ENCODE assay signal across 1 cellular context in genomic region chr7:25179771-25180591, GRCh38.
TF ChIP-seq lines count a peak whose summit lies in the region.

No MANE protein-coding gene starts in this region.

TF ChIP-seq in HepG2, 621 proteins besides CTCF, POLR2A, EP300 and RAD21 (continued from another document and continues in another):
- TF ChIP-seq ZNF263 (CRISPR knock-in tag; IDR thresholded peaks at IDR 0.05): peak; percentile 48; the same call in 1 of the 2 replicates
- peak; percentile 21; the same call in 1 of the 2 replicates for TF ChIP-seq RXRB (CRISPR knock-in tag; IDR thresholded peaks at IDR 0.05; ENCODE audit: borderline replicate concordance)
- no peak for TF ChIP-seq KDM3A (CRISPR knock-in tag; IDR thresholded peaks at IDR 0.05; ENCODE audit: low read depth)
- peak; percentile 65 for TF ChIP-seq ZFX (CRISPR knock-in tag; IDR thresholded peaks at IDR 0.05; ENCODE audit: low read depth)
- TF ChIP-seq HINFP (CRISPR knock-in tag; IDR thresholded peaks at IDR 0.05; ENCODE audit: low read depth): 0 out of 2 replicates have a peak, but pooled peaks have one; percentile 45
- TF ChIP-seq MAFG (CRISPR knock-in tag; IDR thresholded peaks at IDR 0.05): no peak
- TF ChIP-seq ZNF224 (CRISPR knock-in tag; IDR thresholded peaks at IDR 0.05): no peak
- TF ChIP-seq ZNF576 (CRISPR knock-in tag; IDR thresholded peaks at IDR 0.05): no peak
- TF ChIP-seq EHMT2 (IDR thresholded peaks at IDR 0.05; ENCODE audit: borderline replicate concordance, low read depth, low read length): no peak
- TF ChIP-seq ZBTB44 (CRISPR knock-in tag; IDR thresholded peaks at IDR 0.05): no peak
- TF ChIP-seq HIC2 (CRISPR knock-in tag; IDR thresholded peaks at IDR 0.05; ENCODE audit: low read depth): no peak
- no peak for TF ChIP-seq ZNF17 (CRISPR knock-in tag; IDR thresholded peaks at IDR 0.05)
- peak; percentile 63; the same call in 1 of the 2 replicates for TF ChIP-seq YEATS4 (CRISPR knock-in tag; IDR thresholded peaks at IDR 0.05; ENCODE audit: borderline replicate concordance)
- TF ChIP-seq GZF1 (CRISPR knock-in tag; IDR thresholded peaks at IDR 0.05): no peak
- TF ChIP-seq STAG1 (CRISPR knock-in tag; IDR thresholded peaks at IDR 0.05): peak; percentile 54
- no peak for TF ChIP-seq NFIB (CRISPR knock-in tag; IDR thresholded peaks at IDR 0.05; ENCODE audit: borderline replicate concordance)
- no peak for TF ChIP-seq ZNF850 (CRISPR knock-in tag; conservative IDR thresholded peaks at IDR 0.05)
- peak; percentile 68 for TF ChIP-seq POLR2G (IDR thresholded peaks at IDR 0.05; ENCODE audit: low read depth, low read length)
- TF ChIP-seq AFF4 (CRISPR knock-in tag; IDR thresholded peaks at IDR 0.05): no peak
- TF ChIP-seq ZBTB42 (CRISPR knock-in tag; IDR thresholded peaks at IDR 0.05): no peak
- TF ChIP-seq SALL1 (CRISPR knock-in tag; IDR thresholded peaks at IDR 0.05): no peak
- TF ChIP-seq ZNF512B (CRISPR knock-in tag; IDR thresholded peaks at IDR 0.05; ENCODE audit: borderline replicate concordance): no peak
- TF ChIP-seq FOSL2 (CRISPR knock-in tag; IDR thresholded peaks at IDR 0.05): peak; percentile 37; the same call in 1 of the 2 replicates
- TF ChIP-seq ZNF891 (CRISPR knock-in tag; IDR thresholded peaks at IDR 0.05): no peak
- no peak for TF ChIP-seq RAD51 (IDR thresholded peaks at IDR 0.05; ENCODE audit: borderline replicate concordance)
- TF ChIP-seq SPEN (CRISPR knock-in tag; IDR thresholded peaks at IDR 0.05; ENCODE audit: low read depth): peak; percentile 48; the same call in 1 of the 2 replicates
- TF ChIP-seq KLF9 (CRISPR knock-in tag; IDR thresholded peaks at IDR 0.05; ENCODE audit: low read depth): no peak
- TF ChIP-seq PHF5A (CRISPR knock-in tag; IDR thresholded peaks at IDR 0.05; ENCODE audit: low read depth, unreplicated experiment): no peak
- no peak for TF ChIP-seq ZNF326 (CRISPR knock-in tag; IDR thresholded peaks at IDR 0.05; ENCODE audit: borderline replicate concordance)
- no peak for TF ChIP-seq ATF2 (CRISPR knock-in tag; IDR thresholded peaks at IDR 0.05)
- TF ChIP-seq THAP11 (CRISPR knock-in tag; IDR thresholded peaks at IDR 0.05): no peak; the same call in 1 of the 2 replicates
- TF ChIP-seq PHF21A (CRISPR knock-in tag; IDR thresholded peaks at IDR 0.05): no peak
- no peak for TF ChIP-seq ZNF331 (CRISPR knock-in tag; IDR thresholded peaks at IDR 0.05)
- TF ChIP-seq SMYD3 (CRISPR knock-in tag; IDR thresholded peaks at IDR 0.05): no peak
- TF ChIP-seq HNF4G (IDR thresholded peaks at IDR 0.05; ENCODE audit: borderline replicate concordance, low read depth, low read length): no peak
- no peak for TF ChIP-seq HNF4G (CRISPR knock-in tag; IDR thresholded peaks at IDR 0.05; ENCODE audit: borderline replicate concordance, low read depth)
- TF ChIP-seq ZNF574 (CRISPR knock-in tag; IDR thresholded peaks at IDR 0.05): peak; percentile 49; the same call in 1 of the 2 replicates
- TF ChIP-seq ELF1 (CRISPR knock-in tag; IDR thresholded peaks at IDR 0.05): peak; percentile 53
- no peak for TF ChIP-seq RARA (CRISPR knock-in tag; IDR thresholded peaks at IDR 0.05)
- no peak for TF ChIP-seq REL (CRISPR knock-in tag; conservative IDR thresholded peaks at IDR 0.05)
- peak; percentile 80; the same call in 1 of the 2 replicates for TF ChIP-seq ZBTB7A (CRISPR knock-in tag; IDR thresholded peaks at IDR 0.05)
- TF ChIP-seq GLMP (CRISPR knock-in tag; IDR thresholded peaks at IDR 0.05; ENCODE audit: borderline replicate concordance): no peak
- no peak for TF ChIP-seq PLRG1 (conservative IDR thresholded peaks at IDR 0.05)
